In the genomic region with DNA sequence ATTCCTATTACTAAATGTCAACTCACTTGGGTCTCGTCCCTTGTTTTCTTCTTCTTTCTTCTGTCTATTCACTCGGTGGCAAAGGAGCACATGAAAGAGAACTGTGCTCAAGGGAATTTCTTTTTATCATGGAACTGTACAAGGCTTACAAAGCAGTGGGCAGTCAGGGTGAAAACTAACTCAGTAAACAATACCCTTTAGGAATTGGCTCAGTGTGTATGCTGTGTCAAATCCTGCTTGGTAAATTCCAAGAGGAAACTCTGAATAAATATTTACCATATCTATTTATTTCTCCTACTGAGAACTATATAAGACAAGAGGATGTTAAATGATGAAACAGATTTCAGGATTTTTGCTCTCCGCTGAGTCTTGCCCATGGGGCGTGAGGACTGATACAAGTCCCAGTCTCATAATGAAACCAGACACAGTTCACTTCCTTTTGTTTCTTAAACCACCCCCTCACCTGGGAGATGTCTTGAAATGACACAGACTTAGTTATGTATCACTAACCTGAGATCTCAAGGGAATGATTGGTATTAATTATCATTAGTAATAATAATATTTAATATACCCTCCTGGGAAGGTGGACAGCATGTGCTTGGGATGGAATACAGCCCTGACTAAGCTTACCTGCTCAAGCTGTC, we compare ENCODE assay signal across 12 cellular contexts.
DNase-seq lines count a peak whose midpoint lies in the region; ATAC-seq and TF ChIP-seq lines count a peak whose summit lies in the region.
"Had no signal": no experiment of that assay in that cellular context is flagged by ENCODE, and none has a peak within 500 bp of the region (broad histone marks: within the 10 kb centered on the region; RNA-seq: fewer than 3 reads in every experiment).

No MANE protein-coding gene starts in this region.

- in situ Hi-C loops in ACHN (cut with HindIII; ENCODE audit: low pct_ligation_motif_present, low pct_unique_long_range_greater_than_20kb, low sequenced_read_pairs): no loop called here

- peak overlapping the region; percentile 99 for H3K27ac Mint-ChIP-seq in activated naive CD4-positive, alpha-beta T cell treated with anti-CD3 and anti-CD28 coated beads, Interleukin-2, amount 50 U/mL, for 24 hours
- H3K27ac Mint-ChIP-seq in CD14-positive monocyte: peak overlapping the region in 3 of 7 donors; percentile 17 to 92 (median 57)

- peaks cover 43% of the 10 kb centered on the region for H3K36me3 Mint-ChIP-seq in activated naive CD4-positive, alpha-beta T cell treated with anti-CD3 and anti-CD28 coated beads, Interleukin-2, amount 50 U/mL, for 24 hours
- peaks cover 0 to 6% of the 10 kb centered on the region in 2 donors for H3K36me3 Mint-ChIP-seq in CD14-positive monocyte

- H3K4me1 Mint-ChIP-seq in activated naive CD4-positive, alpha-beta T cell treated with anti-CD3 and anti-CD28 coated beads, Interleukin-2, amount 50 U/mL, for 24 hours: peaks cover 98% of the 10 kb centered on the region
- H3K4me1 Mint-ChIP-seq in CD14-positive monocyte: peaks cover 61% of the 10 kb centered on the region

- H3K9me3 Mint-ChIP-seq in activated naive CD4-positive, alpha-beta T cell treated with anti-CD3 and anti-CD28 coated beads, Interleukin-2, amount 50 U/mL, for 24 hours: peaks cover 14% of the 10 kb centered on the region
- H3K9me3 Mint-ChIP-seq in CD14-positive monocyte: peaks cover 0 to 6% (median 1%) of the 10 kb centered on the region in 7 donors

- intact Hi-C loops in CD14-positive monocyte (cut with micrococcal nuclease): loop anchor here in 1 of 2 donors (10.0 kb wide), 1 partner anchor 763 kb away; no protein-coding TSS in a partner anchor

- DNase-seq in GM10266 (ENCODE audit: extremely low spot score): peak; percentile 9
- DNase-seq in NCI-H69 (lab: John Stamatoyannopoulos, UW): no peak
- no peak for DNase-seq in ACHN
- no peak for DNase-seq in NOMO-1 treated with dmso at 0.1 percent for 144 hours (lab: John Stamatoyannopoulos, UW; ENCODE audit: unreplicated experiment)
- DNase-seq in CD14-positive monocyte (ENCODE audit: low spot score): no peak
- DNase-seq: colonic mucosa, DMS79, Kasumi-1, T-helper 9 cell had no signal

- peak; percentile 88 for ATAC-seq in GM19455 (IDR thresholded peaks at IDR 0.05; ENCODE audit: unreplicated experiment)
- ATAC-seq in HG03108 (IDR thresholded peaks at IDR 0.05; ENCODE audit: unreplicated experiment): peak; percentile 92

- no peaks in the 10 kb centered on the region for H3K27me3 Mint-ChIP-seq in activated naive CD4-positive, alpha-beta T cell treated with anti-CD3 and anti-CD28 coated beads, Interleukin-2, amount 50 U/mL, for 24 hours
- no peaks in the 10 kb centered on the region for H3K27me3 Mint-ChIP-seq in CD14-positive monocyte (ENCODE audit: low read depth in 3 of 3)

- TF ChIP-seq CTCF in GM10266 (IDR thresholded peaks at IDR 0.05; ENCODE audit: control insufficient read depth, insufficient read depth, low read depth, missing control alignments) (no peak), CD14-positive monocyte (IDR thresholded peaks at IDR 0.05) (no peak)

- H3K4me3 Mint-ChIP-seq in activated naive CD4-positive, alpha-beta T cell treated with anti-CD3 and anti-CD28 coated beads, Interleukin-2, amount 50 U/mL, for 24 hours: peak overlapping the region; percentile 76
- no peak overlapping the region for H3K4me3 Mint-ChIP-seq in CD14-positive monocyte
